1 cellular context compared by ENCODE assay signal in genomic region chr1:215731699-215732098, GRCh38.
TF ChIP-seq lines count a peak whose summit lies in the region.

No MANE protein-coding gene starts in this region.

TF ChIP-seq in HepG2, 621 proteins besides CTCF, POLR2A, EP300 and RAD21 (continued from another document):
- TF ChIP-seq ZNF333 (CRISPR knock-in tag; IDR thresholded peaks at IDR 0.05; ENCODE audit: borderline replicate concordance) (no peak), ZNF274 (CRISPR knock-in tag; IDR thresholded peaks at IDR 0.05) (no peak)
TF ChIP-seq in HepG2: peak in this region for 0.
